Comparison of ENCODE assay signal across 15 cellular contexts in the genomic region with DNA sequence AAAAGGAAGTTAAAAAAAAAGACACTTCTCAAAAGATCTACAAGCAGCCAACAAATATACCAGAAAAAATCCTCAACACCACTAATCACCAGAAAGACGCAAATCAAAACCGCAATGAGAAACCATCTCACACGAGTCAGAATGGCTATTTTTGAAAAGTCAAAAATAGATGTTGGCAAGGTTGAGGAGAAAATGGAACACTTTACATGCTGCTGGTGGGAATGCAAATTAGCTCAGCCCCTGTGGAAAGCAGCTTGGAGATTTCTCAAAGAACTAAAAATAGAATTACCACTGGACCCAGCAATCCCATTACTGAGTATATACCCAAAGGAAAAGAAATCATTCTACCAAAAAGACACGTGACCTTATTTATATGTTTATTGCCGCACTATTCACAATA.
A peak's percentile ranks its signal among the peaks of the same experiment; 100 is the strongest.
DNase-seq lines count a peak whose midpoint lies in the region; ATAC-seq and TF ChIP-seq lines count a peak whose summit lies in the region.
"Had no signal": no experiment of that assay in that cellular context is flagged by ENCODE, and none has a peak within 500 bp of the region (broad histone marks: within the 10 kb centered on the region; RNA-seq: fewer than 3 reads in every experiment).

No MANE protein-coding gene starts in this region.

- no peaks in the 10 kb centered on the region for H3K9me2 ChIP-seq in MM.1S (replicated peaks; ENCODE audit: insufficient read depth, low read length)

- H3K4me3 ChIP-seq in MM.1S (ENCODE audit: low read length) (no peak overlapping the region), mesenchymal stem cell (ENCODE audit: insufficient read depth in 1 of 2, low read depth in 1 of 2, low read length in 2 of 2) (no peak overlapping the region), thoracic aorta (no peak overlapping the region)
- H3K4me3 ChIP-seq: A549 had no signal

- no peaks in the 10 kb centered on the region for H3K79me1 ChIP-seq in mesenchymal stem cell (replicated peaks; ENCODE audit: low read length, poor library complexity, severe bottlenecking)

- no peak overlapping the region for H3K27ac Mint-ChIP-seq in endothelial cell (ENCODE audit: unreplicated experiment)
- H3K27ac Mint-ChIP-seq: CD14-positive monocyte; CD8-positive, alpha-beta T cell; H9 had no signal

- H2BK15ac ChIP-seq in mesenchymal stem cell (ENCODE audit: low read depth, poor library complexity, severe bottlenecking) = no peak overlapping the region

- H3K36me3 ChIP-seq in MM.1S (replicated peaks; ENCODE audit: insufficient read depth, low read length) = no peaks in the 10 kb centered on the region
- H3K36me3 ChIP-seq in mesenchymal stem cell (ENCODE audit: control insufficient read depth in 1 of 2, insufficient read depth in 2 of 2, low read depth in 1 of 2, low read length in 2 of 2) = no peaks in the 10 kb centered on the region
- H3K36me3 ChIP-seq in thoracic aorta = no peaks in the 10 kb centered on the region

- H2AFZ ChIP-seq in MM.1S (ENCODE audit: low read length) (no peak overlapping the region), mesenchymal stem cell (ENCODE audit: low read depth, low read length) (no peak overlapping the region)

- peaks cover 4% of the 10 kb centered on the region for H3K27me3 Mint-ChIP-seq in endothelial cell (ENCODE audit: unreplicated experiment)

- H2AK5ac ChIP-seq in mesenchymal stem cell (ENCODE audit: low read length, severe bottlenecking) = no peak overlapping the region

- H3K79me2 ChIP-seq in MM.1S (ENCODE audit: low read length) = no peaks in the 10 kb centered on the region

- 91% methylated on average over 4 of the region's 5 CpGs for WGBS in mesenchymal stem cell

- no peak for TF ChIP-seq CTCF in MM.1S (IDR thresholded peaks at IDR 0.05; ENCODE audit: low read length)
- TF ChIP-seq CTCF in thoracic aorta (IDR thresholded peaks at IDR 0.05) = no peak
- no peak for TF ChIP-seq CTCF in endothelial cell (IDR thresholded peaks at IDR 0.05; ENCODE audit: unreplicated experiment)

- DNase-seq in MM.1S (peak; percentile 30), RPMI7951 (ENCODE audit: low read depth) (peak; percentile 29), mesenchymal stem cell (peak; percentile 29), thoracic aorta (ENCODE audit: low spot score) (no peak), endothelial cell (ENCODE audit: low spot score) (no peak), cerebellar nuclear complex (lab: John Stamatoyannopoulos, UW) (no peak)
- DNase-seq: CD8-positive, alpha-beta T cell; COR-L47; DMS153; DMS79 treated with DMSO at 0.1 percent for 48 hours; EL; GOT3; H9 had no signal

- no peak overlapping the region for H3K14ac ChIP-seq in mesenchymal stem cell (ENCODE audit: low read length in 2 of 2)

- H3K4me2 ChIP-seq in MM.1S (ENCODE audit: low read depth, low read length) = no peak overlapping the region
- H3K4me2 ChIP-seq in mesenchymal stem cell (ENCODE audit: low read length, poor library complexity, severe bottlenecking) = no peak overlapping the region
- H3K4me2 ChIP-seq: A549 had no signal

- no peaks in the 10 kb centered on the region for H3F3A ChIP-seq in MM.1S (ENCODE audit: insufficient read depth, low read length)

- H3K23ac ChIP-seq in mesenchymal stem cell (ENCODE audit: low read length in 2 of 2) = no peak overlapping the region

- H4K20me1 ChIP-seq in MM.1S (ENCODE audit: insufficient read depth, low read length) = no peaks in the 10 kb centered on the region

- no peak overlapping the region for H3K27ac ChIP-seq in MM.1S (ENCODE audit: low read length)
- no peak overlapping the region for H3K27ac ChIP-seq in mesenchymal stem cell (ENCODE audit: low read length, poor library complexity, severe bottlenecking)
- no peak overlapping the region for H3K27ac ChIP-seq in thoracic aorta
- H3K27ac ChIP-seq: A549 had no signal

- H3K9me3 ChIP-seq in MM.1S (replicated peaks; ENCODE audit: insufficient read depth, low read length) = no peaks in the 10 kb centered on the region
- peaks cover 6% of the 10 kb centered on the region for H3K9me3 ChIP-seq in mesenchymal stem cell (ENCODE audit: control insufficient read depth, low read length)
- no peaks in the 10 kb centered on the region for H3K9me3 ChIP-seq in thoracic aorta
- H3K9me3 ChIP-seq: A549 had no signal

- peaks cover 25% of the 10 kb centered on the region for H3K4me1 Mint-ChIP-seq in endothelial cell (ENCODE audit: unreplicated experiment)
- H3K4me1 Mint-ChIP-seq: CD14-positive monocyte had no signal

- H2BK5ac ChIP-seq in mesenchymal stem cell (ENCODE audit: low read depth, low read length, poor library complexity, severe bottlenecking) = no peak overlapping the region

- H3K9ac ChIP-seq in MM.1S (ENCODE audit: low read length) = no peak overlapping the region
- H3K9ac ChIP-seq in mesenchymal stem cell (ENCODE audit: low read length) = no peak overlapping the region

- H3K4ac ChIP-seq in mesenchymal stem cell (ENCODE audit: low read depth in 1 of 2, low read length in 2 of 2) = no peak overlapping the region

- H3K9me3 Mint-ChIP-seq in endothelial cell (ENCODE audit: unreplicated experiment) = peaks cover 3% of the 10 kb centered on the region

- no peak overlapping the region for H3K18ac ChIP-seq in mesenchymal stem cell (ENCODE audit: low read depth in 1 of 2, low read length in 2 of 2)

- no peaks in the 10 kb centered on the region for H3K36me3 Mint-ChIP-seq in endothelial cell (ENCODE audit: low read depth, unreplicated experiment)
- H3K36me3 Mint-ChIP-seq: CD14-positive monocyte; CD8-positive, alpha-beta T cell had no signal

- no peaks in the 10 kb centered on the region for H3K4me1 ChIP-seq in MM.1S (ENCODE audit: low read length)
- no peaks in the 10 kb centered on the region for H3K4me1 ChIP-seq in mesenchymal stem cell (ENCODE audit: control insufficient read depth, insufficient read depth, low read depth, low read length)
- no peaks in the 10 kb centered on the region for H3K4me1 ChIP-seq in thoracic aorta (ENCODE audit: control insufficient read depth in 1 of 2, low read depth in 2 of 2)
- H3K4me1 ChIP-seq: A549 had no signal

- no peak overlapping the region for H2BK12ac ChIP-seq in mesenchymal stem cell (ENCODE audit: low read length in 2 of 2)

- no peak overlapping the region for H3K4me3 Mint-ChIP-seq in endothelial cell (ENCODE audit: unreplicated experiment)
- H3K4me3 Mint-ChIP-seq: CD14-positive monocyte; CD8-positive, alpha-beta T cell; H9 had no signal

- peak; percentile 95 for ATAC-seq in thoracic aorta (ENCODE audit: insufficient number of reproducible peaks, low FRiP score, low read depth)
- ATAC-seq: A549; CD8-positive, alpha-beta T cell had no signal

- no peak overlapping the region for H2BK120ac ChIP-seq in mesenchymal stem cell (ENCODE audit: low read depth, low read length)

- no peak overlapping the region for H4K91ac ChIP-seq in mesenchymal stem cell (ENCODE audit: low read length)

- no peaks in the 10 kb centered on the region for H3K27me3 ChIP-seq in MM.1S (replicated peaks; ENCODE audit: insufficient read depth, low read length)
- H3K27me3 ChIP-seq in mesenchymal stem cell (ENCODE audit: control insufficient read depth in 1 of 2, insufficient read depth in 1 of 2, low read length in 2 of 2) = no peaks in the 10 kb centered on the region
- H3K27me3 ChIP-seq in thoracic aorta (replicated peaks; ENCODE audit: insufficient read depth) = no peaks in the 10 kb centered on the region

- no peak overlapping the region for H4K8ac ChIP-seq in mesenchymal stem cell (ENCODE audit: low read length)

Comparison
In these comparisons a context has a peak if more than half of its experiments do, and no peak if none do; other contexts are left out.
1. DNase-seq: peak in MM.1S (single experiment), RPMI7951 (single experiment) and mesenchymal stem cell (single experiment); none in thoracic aorta (single experiment), endothelial cell (single experiment) and cerebellar nuclear complex (0 of 2).